In genomic region chr4:40254961-40255721, GRCh38 we compare ENCODE assay signal across 10 cellular contexts. TPM values are rescaled to one million over a fixed set of nuclear protein-coding genes. Genes with fewer than 3 reads are reported as not detected.
DNase-seq lines count a peak whose midpoint lies in the region; ATAC-seq and TF ChIP-seq lines count a peak whose summit lies in the region.
"Had no signal": no experiment of that assay in that cellular context is flagged by ENCODE, and none has a peak within 500 bp of the region (broad histone marks: within the 10 kb centered on the region; RNA-seq: fewer than 3 reads in every experiment).

No MANE protein-coding gene starts in this region.

- H3K4me1 ChIP-seq in RWPE2 (ENCODE audit: insufficient read depth, poor library complexity, severe bottlenecking), result peaks cover 57% of the 10 kb centered on the region
- peaks cover 39% of the 10 kb centered on the region for H3K4me1 ChIP-seq in effector memory CD4-positive, alpha-beta T cell (ENCODE audit: control insufficient read depth, insufficient read depth, low read length, poor library complexity, severe bottlenecking)

- H3K4me1 Mint-ChIP-seq in progenitor cell of endocrine pancreas (ENCODE audit: low read depth), result peaks cover 23% of the 10 kb centered on the region

- peaks cover 2% of the 10 kb centered on the region for H3K36me3 Mint-ChIP-seq in progenitor cell of endocrine pancreas (ENCODE audit: insufficient read depth)

- H3K9me3 ChIP-seq in RWPE2 (ENCODE audit: severe bottlenecking), result no peaks in the 10 kb centered on the region
- H3K9me3 ChIP-seq in effector memory CD4-positive, alpha-beta T cell (ENCODE audit: control insufficient read depth, low read length), result no peaks in the 10 kb centered on the region

- H3K9me3 Mint-ChIP-seq in progenitor cell of endocrine pancreas (ENCODE audit: low read depth), result peaks cover 9% of the 10 kb centered on the region

- DNase-seq in DMS 273 (lab: John Stamatoyannopoulos, UW; ENCODE audit: unreplicated experiment) (peak; percentile 26), DMS 273 treated with DMSO at 0.1 percent for 48 hours (lab: John Stamatoyannopoulos, UW) (no peak), RWPE2 (ENCODE audit: low spot score) (no peak), progenitor cell of endocrine pancreas (ENCODE audit: low spot score, unreplicated experiment) (no peak), NCI-H510A treated with DMSO at 0.1 percent for 48 hours (lab: John Stamatoyannopoulos, UW) (no peak), HuH-7.5 (ENCODE audit: low spot score) (no peak), H7 (no peak)
- DNase-seq in effector memory CD4-positive, alpha-beta T cell, result no peak
- DNase-seq: KG1 had no signal

- H3K27me3 ChIP-seq in RWPE2 (ENCODE audit: insufficient read depth, poor library complexity, severe bottlenecking) (no peaks in the 10 kb centered on the region), H7 (ENCODE audit: control insufficient read depth, insufficient read depth, low read length) (no peaks in the 10 kb centered on the region)
- H3K27me3 ChIP-seq in effector memory CD4-positive, alpha-beta T cell (replicated peaks; ENCODE audit: control insufficient read depth, insufficient read depth, low read length, poor library complexity, severe bottlenecking), result no peaks in the 10 kb centered on the region

- H3K27me3 Mint-ChIP-seq in progenitor cell of endocrine pancreas, result no peaks in the 10 kb centered on the region

- peak overlapping the region; percentile 84 for H3K27ac Mint-ChIP-seq in progenitor cell of endocrine pancreas

- H3K36me3 ChIP-seq in RWPE2 (ENCODE audit: low read depth), result no peaks in the 10 kb centered on the region
- no peaks in the 10 kb centered on the region for H3K36me3 ChIP-seq in effector memory CD4-positive, alpha-beta T cell (ENCODE audit: control insufficient read depth, insufficient read depth, low read length)
- H3K36me3 ChIP-seq in H7 (replicated peaks; ENCODE audit: control insufficient read depth, insufficient read depth, low read length), result no peaks in the 10 kb centered on the region

- TF ChIP-seq CTCF in RWPE2 (IDR thresholded peaks at IDR 0.05; ENCODE audit: poor library complexity, severe bottlenecking), result no peak
- no peak for TF ChIP-seq CTCF in progenitor cell of endocrine pancreas (IDR thresholded peaks at IDR 0.05; ENCODE audit: unreplicated experiment)

- peak; percentile 65 for ATAC-seq in RWPE2 (ENCODE audit: low read depth)

- H3K27ac ChIP-seq in RWPE2 (ENCODE audit: poor library complexity, severe bottlenecking), result peak overlapping the region; percentile 98
- peak overlapping the region; percentile 0 for H3K27ac ChIP-seq in effector memory CD4-positive, alpha-beta T cell (ENCODE audit: insufficient read depth, low read length, poor library complexity, severe bottlenecking)
- H3K27ac ChIP-seq: 22Rv1 had no signal

- H3K4me3 ChIP-seq in RWPE2 (ENCODE audit: severe bottlenecking) (no peak overlapping the region), H7 (ENCODE audit: insufficient read depth, low read depth, low read length) (no peak overlapping the region)
- H3K4me3 ChIP-seq in effector memory CD4-positive, alpha-beta T cell (ENCODE audit: insufficient read depth, low read depth, low read length, poor library complexity, severe bottlenecking), result no peak overlapping the region

- no peak overlapping the region for H3K4me3 Mint-ChIP-seq in progenitor cell of endocrine pancreas (ENCODE audit: low read depth)

RNA-seq across cellular contexts. Expression of gene RHOH, which starts 58.3 kb away (rescaled TPM):
- 4.5 and 5.5 TPM in 2 replicates for total RNA-seq in progenitor cell of endocrine pancreas
- 1.4 and 2.1 TPM in 2 replicates for total RNA-seq in H7 (2014; rRNA removed; shearing (Covaris generic))
